23 cellular contexts compared by ENCODE assay signal in genomic region chr14:82420874-82421273, GRCh38.
"Had no signal": no experiment of that assay in that cellular context is flagged by ENCODE, and none has a peak within 500 bp of the region (broad histone marks: within the 10 kb centered on the region; RNA-seq: fewer than 3 reads in every experiment).

No MANE protein-coding gene starts in this region.

- H3K27me3 Mint-ChIP-seq: activated CD8-positive, alpha-beta T cell treated with anti-CD3 and anti-CD28 coated beads for 36 hours; activated naive CD4-positive, alpha-beta T cell treated with anti-CD3 and anti-CD28 coated beads, Interleukin-2, amount 10 ng/mL, durations not matched to agents 7 days and 5 days; activated naive CD8-positive, alpha-beta T cell treated with anti-CD3 and anti-CD28 coated beads for 36 hours had no signal

- H3K27ac ChIP-seq: brain microvascular endothelial cell, KMS-11, Peyer's patch, RWPE1 had no signal

- H3K36me3 ChIP-seq: brain microvascular endothelial cell, Peyer's patch had no signal

- H3K4me2 ChIP-seq: KMS-11 had no signal

- H3K27ac Mint-ChIP-seq: activated CD8-positive, alpha-beta T cell treated with anti-CD3 and anti-CD28 coated beads for 36 hours; activated naive CD4-positive, alpha-beta T cell treated with anti-CD3 and anti-CD28 coated beads, Interleukin-2, amount 10 ng/mL, durations not matched to agents 7 days and 5 days; activated naive CD8-positive, alpha-beta T cell treated with anti-CD3 and anti-CD28 coated beads for 36 hours; activated T-cell treated with anti-CD3 and anti-CD28 coated beads, Interleukin-2, amount 50 U/mL, for 72 hours; activated T-helper 2 cell treated with anti-CD3 and anti-CD28 coated beads, Interferon-gamma antibody, Interleukin-2, Interleukin-4, amounts not matched to agents 10 μg/mL and 5 μg/mL and 100 μg/mL, durations not matched to agents 14 hours and 24 hours and 36 hours; T-helper 1 cell treated with Interleukin-12 subunit alpha and Interleukin-12 subunit beta and Interleukin-4 antibody, amounts not matched to agents 30 μg/mL and 1 μg/mL, for 36 hours had no signal

- H3K9ac ChIP-seq: KMS-11 had no signal

- H3K27me3 ChIP-seq: brain microvascular endothelial cell, Peyer's patch had no signal

- H3K4me3 Mint-ChIP-seq: activated CD8-positive, alpha-beta T cell treated with anti-CD3 and anti-CD28 coated beads for 36 hours; activated naive CD4-positive, alpha-beta T cell treated with anti-CD3 and anti-CD28 coated beads, Interleukin-2, amount 10 ng/mL, durations not matched to agents 7 days and 5 days; activated naive CD8-positive, alpha-beta T cell treated with anti-CD3 and anti-CD28 coated beads for 36 hours; activated T-cell treated with anti-CD3 and anti-CD28 coated beads, Interleukin-2, amount 50 U/mL, for 72 hours; T-helper 1 cell treated with Interleukin-12 subunit alpha and Interleukin-12 subunit beta and Interleukin-4 antibody, amounts not matched to agents 30 μg/mL and 1 μg/mL, for 36 hours had no signal

- H3K36me3 Mint-ChIP-seq: activated naive CD4-positive, alpha-beta T cell treated with anti-CD3 and anti-CD28 coated beads, Interleukin-2, amount 10 ng/mL, durations not matched to agents 7 days and 5 days; activated naive CD8-positive, alpha-beta T cell treated with anti-CD3 and anti-CD28 coated beads for 36 hours had no signal

- H3K4me1 ChIP-seq: Peyer's patch had no signal

- H3K4me1 Mint-ChIP-seq: activated naive CD4-positive, alpha-beta T cell treated with anti-CD3 and anti-CD28 coated beads, Interleukin-2, amount 10 ng/mL, durations not matched to agents 7 days and 5 days; activated naive CD8-positive, alpha-beta T cell treated with anti-CD3 and anti-CD28 coated beads for 36 hours had no signal

- DNase-seq: activated CD4-positive, alpha-beta T cell treated with anti-CD3 and anti-CD28 coated beads for 4 hours; activated CD8-positive, alpha-beta memory T cell treated with anti-CD3 and anti-CD28 coated beads, Interleukin-2, amount 50 U/mL, for 4 hours; activated CD8-positive, alpha-beta T cell treated with anti-CD3 and anti-CD28 coated beads for 36 hours; activated gamma-delta T cell treated with Interleukin-2 at 50 U/mL for 16 hours; activated naive CD4-positive, alpha-beta T cell treated with anti-CD3 and anti-CD28 coated beads, Interleukin-2, amount 10 ng/mL, durations not matched to agents 7 days and 5 days; activated naive CD8-positive, alpha-beta T cell treated with anti-CD3 and anti-CD28 coated beads for 36 hours; activated T-cell treated with anti-CD3 and anti-CD28 coated beads, Interleukin-2, amount 50 U/mL, for 72 hours; brain microvascular endothelial cell; NCI-H1092; NCI-H1417; NCI-H1930; NCI-H2171; NCI-H2227 treated with DMSO at 0.1 percent for 48 hours; NCI-H446 treated with DMSO at 0.1 percent for 48 hours; NCI-H524 treated with DMSO at 0.1 percent for 48 hours; NCI-H748 treated with DMSO at 0.1 percent for 48 hours; Peyer's patch; SHP77 treated with DMSO at 0.1 percent for 48 hours had no signal

- ATAC-seq: activated CD4-positive, CD25-positive, alpha-beta regulatory T cell treated with anti-CD3 and anti-CD28 coated beads, Interleukin-2, amount 50 U/mL, for 24 hours; activated CD8-positive, alpha-beta T cell treated with anti-CD3 and anti-CD28 coated beads for 36 hours; activated T-cell treated with anti-CD3 and anti-CD28 coated beads, Interleukin-2, amount 50 U/mL, for 72 hours had no signal

- H3K4me3 ChIP-seq: Peyer's patch had no signal
